In genomic region chr10:80658068-80658467, GRCh38 we compare ENCODE assay signal across 2 cellular contexts.
TF ChIP-seq lines count a peak whose summit lies in the region.

No MANE protein-coding gene starts in this region.

TF ChIP-seq in HEK293, 187 proteins besides CTCF, POLR2A, EP300 and RAD21 (continued from another document):
- 0 out of 2 replicates have a peak, but pooled peaks have one; percentile 45 for TF ChIP-seq ZSCAN5A (tag by site-specific recombination; IDR thresholded peaks at IDR 0.05)
- no peak for TF ChIP-seq ZNF596 (tag by site-specific recombination; IDR thresholded peaks at IDR 0.05)
- TF ChIP-seq ZNF837 (tag by site-specific recombination; IDR thresholded peaks at IDR 0.05): no peak

TF ChIP-seq in K562, 482 proteins besides CTCF, POLR2A, EP300 and RAD21 (continued from another document):
- TF ChIP-seq ZBTB40 (IDR thresholded peaks at IDR 0.05) (no peak), ZBTB40 (CRISPR knock-in tag; IDR thresholded peaks at IDR 0.05) (no peak), PURB (CRISPR knock-in tag; IDR thresholded peaks at IDR 0.05; ENCODE audit: low read depth) (no peak)
